Comparison of ENCODE assay signal across 9 cellular contexts in genomic region chr9:121300283-121301119, GRCh38. TPM values are rescaled to one million over a fixed set of nuclear protein-coding genes. Genes with fewer than 3 reads are reported as not detected.
A peak's percentile ranks its signal among the peaks of the same experiment; 100 is the strongest.
DNase-seq lines count a peak whose midpoint lies in the region; ATAC-seq and TF ChIP-seq lines count a peak whose summit lies in the region.
"Had no signal": no experiment of that assay in that cellular context is flagged by ENCODE, and none has a peak within 500 bp of the region (broad histone marks: within the 10 kb centered on the region; RNA-seq: fewer than 3 reads in every experiment).

No MANE protein-coding gene starts in this region.

- no peak overlapping the region for H2AFZ ChIP-seq in H9 (ENCODE audit: low read length)

- no peak overlapping the region for H2BK15ac ChIP-seq in H9 (ENCODE audit: low read depth, low read length)

- H3K4me1 ChIP-seq in H9 (ENCODE audit: insufficient read depth, low read length) (peaks cover 6% of the 10 kb centered on the region; the same call in 1 of the 2 replicates), iPS-15b (ENCODE audit: control insufficient read depth, insufficient read depth, low read length) (peaks cover 11% of the 10 kb centered on the region), skeletal muscle tissue (ENCODE audit: control insufficient read depth in 3 of 3, insufficient read depth in 3 of 3, low read length in 3 of 3) (peaks cover 80 to 89% (median 86%) of the 10 kb centered on the region in 3 donors)

- peak overlapping the region; percentile 68 to 75 for H3K4me3 Mint-ChIP-seq in H9
- H3K4me3 Mint-ChIP-seq in activated T-helper 17 cell treated with anti-CD3 and anti-CD28 coated beads, Interleukin-2, amount 50 U/mL, for 72 hours, result peak overlapping the region; percentile 63

- TF ChIP-seq CTCF in H9 (conservative IDR thresholded peaks at IDR 0.05), result no peak

- H3K27me3 ChIP-seq in H9 (ENCODE audit: insufficient read depth, low read length) (peaks cover 14% of the 10 kb centered on the region; the same call in 1 of the 2 replicates), iPS-15b (ENCODE audit: control insufficient read depth, insufficient read depth, low read length) (peaks cover 23% of the 10 kb centered on the region), skeletal muscle tissue (ENCODE audit: control insufficient read depth in 3 of 3, insufficient read depth in 3 of 3, low read length in 3 of 3) (no peaks in the 10 kb centered on the region)

- no peak overlapping the region for H3K27ac Mint-ChIP-seq in H9
- H3K27ac Mint-ChIP-seq in activated T-helper 17 cell treated with anti-CD3 and anti-CD28 coated beads, Interleukin-2, amount 50 U/mL, for 72 hours, result no peak overlapping the region

- no peak overlapping the region for H4K5ac ChIP-seq in H9 (ENCODE audit: insufficient read length, low read depth, low read length)

- no peaks in the 10 kb centered on the region for H3K79me1 ChIP-seq in H9 (ENCODE audit: insufficient read depth, low read depth, low read length, poor library complexity, severe bottlenecking)

- H2AK5ac ChIP-seq in H9 (ENCODE audit: insufficient read length, low read length), result no peak overlapping the region

- H3K23me2 ChIP-seq in H9 (ENCODE audit: insufficient read length, low read depth, low read length, poor library complexity, severe bottlenecking), result peaks cover 4% of the 10 kb centered on the region

- H2BK120ac ChIP-seq in H9 (ENCODE audit: low read depth, low read length, poor library complexity, severe bottlenecking), result no peak overlapping the region

- H3K4ac ChIP-seq in H9 (ENCODE audit: low read depth, low read length), result no peak overlapping the region

- H3K14ac ChIP-seq in H9 (ENCODE audit: insufficient read depth, low read length), result no peak overlapping the region

- no CpG with 5 or more reads among the region's 13 CpGs for WGBS in H9 (ENCODE audit: extremely low coverage, insufficient read length, low lambda C conversion rate)

- peak overlapping the region; percentile 49 for H3K4me3 ChIP-seq in iPS-15b (ENCODE audit: low read depth, low read length)
- H3K4me3 ChIP-seq in skeletal muscle tissue (ENCODE audit: low read length in 3 of 3), result peak overlapping the region; percentile 66 to 90 (median 77)

- no peak overlapping the region for H2BK5ac ChIP-seq in H9 (ENCODE audit: insufficient read length, low read length)

- H3K27me3 Mint-ChIP-seq in H9 (ENCODE audit: low read depth), result peaks cover 93% of the 10 kb centered on the region
- peaks cover 24% of the 10 kb centered on the region for H3K27me3 Mint-ChIP-seq in activated T-helper 17 cell treated with anti-CD3 and anti-CD28 coated beads, Interleukin-2, amount 50 U/mL, for 72 hours

- H2BK20ac ChIP-seq in H9 (ENCODE audit: low read depth, low read length, poor library complexity, severe bottlenecking), result no peak overlapping the region

- no peak overlapping the region for H3K9ac ChIP-seq in H9 (ENCODE audit: extremely low read depth, insufficient read length, low read length)
- no peak overlapping the region for H3K9ac ChIP-seq in iPS-15b (ENCODE audit: low read depth, low read length)
- peak overlapping the region; percentile 68 to 85 (median 79) for H3K9ac ChIP-seq in skeletal muscle tissue (ENCODE audit: low read depth in 1 of 3, low read length in 3 of 3)

- H3K23ac ChIP-seq in H9 (ENCODE audit: insufficient read length, low read depth, low read length), result no peak overlapping the region

- no peak for ATAC-seq in activated T-helper 17 cell treated with anti-CD3 and anti-CD28 coated beads, Interleukin-2, amount 50 U/mL, for 72 hours (replicated peaks)
- ATAC-seq in GM18867 (IDR thresholded peaks at IDR 0.05; ENCODE audit: unreplicated experiment), result no peak
- ATAC-seq in GM18519 (IDR thresholded peaks at IDR 0.05; ENCODE audit: low FRiP score, unreplicated experiment), result no peak
- ATAC-seq in HG02973 (IDR thresholded peaks at IDR 0.05; ENCODE audit: unreplicated experiment), result no peak

- H3K9me3 Mint-ChIP-seq in H9, result no peaks in the 10 kb centered on the region; a peak in 1 of 5 replicates
- H3K9me3 Mint-ChIP-seq in activated T-helper 17 cell treated with anti-CD3 and anti-CD28 coated beads, Interleukin-2, amount 50 U/mL, for 72 hours, result no peaks in the 10 kb centered on the region

- H3K4me2 ChIP-seq in H9 (ENCODE audit: insufficient read depth, insufficient read length, low read length), result peak overlapping the region; percentile 70

- no peak overlapping the region for H3T11ph ChIP-seq in H9 (ENCODE audit: low read length)

- H2BK12ac ChIP-seq in H9 (ENCODE audit: insufficient read length, low read depth, low read length), result no peak overlapping the region

- H3K36me3 Mint-ChIP-seq in H9 (ENCODE audit: insufficient read depth in 1 of 3, low read depth in 3 of 3), result peaks cover 0 to 3% (median 0%) of the 10 kb centered on the region in 3 experiments; a peak in 1 of 7 replicates
- no peaks in the 10 kb centered on the region for H3K36me3 Mint-ChIP-seq in activated T-helper 17 cell treated with anti-CD3 and anti-CD28 coated beads, Interleukin-2, amount 50 U/mL, for 72 hours (ENCODE audit: low read depth)

- no peak overlapping the region for H4K8ac ChIP-seq in H9 (replicated peaks; ENCODE audit: insufficient read length, low read depth, low read length)

- H4K20me1 ChIP-seq in H9 (ENCODE audit: control insufficient read depth, insufficient read depth, insufficient read length), result no peaks in the 10 kb centered on the region

- no peak overlapping the region for H4K91ac ChIP-seq in H9 (ENCODE audit: insufficient read length, low read depth, low read length)

- no peak overlapping the region for H3K18ac ChIP-seq in H9 (ENCODE audit: insufficient read length, low read depth, low read length)

- no peak for DNase-seq in H9
- no peak for DNase-seq in UCSD-AML1 (lab: John Stamatoyannopoulos, UW; ENCODE audit: unreplicated experiment)
- DNase-seq: MV-4-11 had no signal

- H3K27ac ChIP-seq in H9 (ENCODE audit: insufficient read length, low read depth, low read length), result no peak overlapping the region
- peak overlapping the region; percentile 57 for H3K27ac ChIP-seq in skeletal muscle tissue (ENCODE audit: low read depth, low read length)

- H3K36me3 ChIP-seq in iPS-15b (ENCODE audit: control insufficient read depth, insufficient read depth, low read length), result peaks cover 4% of the 10 kb centered on the region
- peaks cover 35 to 38% (median 36%) of the 10 kb centered on the region in 3 donors for H3K36me3 ChIP-seq in skeletal muscle tissue (ENCODE audit: control insufficient read depth in 3 of 3, insufficient read depth in 3 of 3, low read length in 3 of 3)

- no peaks in the 10 kb centered on the region for H3K79me2 ChIP-seq in H9 (ENCODE audit: insufficient read depth, low read length)

- H3K4me1 Mint-ChIP-seq in H9, result peaks cover 18 to 29% of the 10 kb centered on the region in 2 experiments
- H3K4me1 Mint-ChIP-seq in activated T-helper 17 cell treated with anti-CD3 and anti-CD28 coated beads, Interleukin-2, amount 50 U/mL, for 72 hours, result peaks cover 11% of the 10 kb centered on the region

- H3K9me3 ChIP-seq in H9 (ENCODE audit: control insufficient read depth, low read depth, low read length), result no peaks in the 10 kb centered on the region
- H3K9me3 ChIP-seq in iPS-15b (ENCODE audit: control insufficient read depth, insufficient read depth, low read length), result no peaks in the 10 kb centered on the region
- H3K9me3 ChIP-seq in skeletal muscle tissue (ENCODE audit: control insufficient read depth in 3 of 3, low read length in 3 of 3), result no peaks in the 10 kb centered on the region

- H3K56ac ChIP-seq in H9 (ENCODE audit: insufficient read length, low read depth, low read length), result no peak overlapping the region

RNA-seq across cellular contexts. Expression of gene GSN, which starts 32.5 kb away (rescaled TPM):
- total RNA-seq in H9 (2021) (12.9 and 14.9 TPM in 2 replicates), skeletal muscle tissue (342 TPM)
- total RNA-seq in activated T-helper 17 cell treated with anti-CD3 and anti-CD28 coated beads, Interleukin-2, amount 50 U/mL, for 72 hours, result 1 to 10 TPM; 5.1 to 5.6 TPM

Comparison
In these comparisons a context has a peak if more than half of its experiments do, and no peak if none do; other contexts are left out.
1. H3K9ac ChIP-seq: peak in skeletal muscle tissue (3 of 3); none in H9 (single experiment) and iPS-15b (single experiment).
2. RNA of gene GSN, which starts 32.5 kb away (total RNA-seq): 342 TPM in skeletal muscle tissue (single experiment); 12.9 to 14.9 TPM in H9 and 5.1 to 5.6 TPM in activated T-helper 17 cell treated with anti-CD3 and anti-CD28 coated beads, Interleukin-2, amount 50 U/mL, for 72 hours; every median in the first group is over 10 times any median in the second.